Comparison of ENCODE assay signal across 1 cellular context in genomic region chr1:88935522-88936222, GRCh38.
TF ChIP-seq lines count a peak whose summit lies in the region.

No MANE protein-coding gene starts in this region.

TF ChIP-seq in HepG2, 621 proteins besides CTCF, POLR2A, EP300 and RAD21 (continued from another document):
- peak; percentile 31; the same call in 1 of the 2 replicates for TF ChIP-seq ZBTB33 (CRISPR knock-in tag; IDR thresholded peaks at IDR 0.05)
- no peak for TF ChIP-seq MYC (CRISPR knock-in tag; IDR thresholded peaks at IDR 0.05; ENCODE audit: borderline replicate concordance)
- no peak for TF ChIP-seq SOX13 (IDR thresholded peaks at IDR 0.05)
- peak in 1 of 2 experiments; percentile 90; a peak in 2 of 4 replicates for TF ChIP-seq SOX13 (CRISPR knock-in tag; conservative IDR thresholded peaks at IDR 0.05 in 1 of 2, IDR thresholded peaks at IDR 0.05 in 1 of 2)
- no peak for TF ChIP-seq DMTF1 (CRISPR knock-in tag; IDR thresholded peaks at IDR 0.05)
- no peak for TF ChIP-seq NFIB (CRISPR knock-in tag; IDR thresholded peaks at IDR 0.05; ENCODE audit: borderline replicate concordance)
- TF ChIP-seq ZBTB7A (CRISPR knock-in tag; IDR thresholded peaks at IDR 0.05): no peak
- TF ChIP-seq MTA3 (CRISPR knock-in tag; IDR thresholded peaks at IDR 0.05): no peak
- no peak for TF ChIP-seq ZFX (CRISPR knock-in tag; IDR thresholded peaks at IDR 0.05; ENCODE audit: low read depth)
- TF ChIP-seq CENPBD1 (CRISPR knock-in tag; IDR thresholded peaks at IDR 0.05; ENCODE audit: borderline replicate concordance, low read depth): no peak
- TF ChIP-seq CSRNP2 (CRISPR knock-in tag; conservative IDR thresholded peaks at IDR 0.05; ENCODE audit: low read depth): no peak
- no peak for TF ChIP-seq JDP2 (CRISPR knock-in tag; IDR thresholded peaks at IDR 0.05; ENCODE audit: borderline replicate concordance)
- TF ChIP-seq ARID3A (IDR thresholded peaks at IDR 0.05; ENCODE audit: low read depth, low read length): peak; percentile 41; the same call in 1 of the 2 replicates
- TF ChIP-seq ZNF646 (CRISPR knock-in tag; IDR thresholded peaks at IDR 0.05): peak; percentile 47; the same call in 1 of the 2 replicates
- peak; percentile 81 for TF ChIP-seq FOXP4 (CRISPR knock-in tag; IDR thresholded peaks at IDR 0.05)
- no peak for TF ChIP-seq ZMAT5 (CRISPR knock-in tag; IDR thresholded peaks at IDR 0.05; ENCODE audit: borderline replicate concordance, low read depth)
- no peak for TF ChIP-seq ATF1 (CRISPR knock-in tag; IDR thresholded peaks at IDR 0.05)
- no peak for TF ChIP-seq GATA4 (IDR thresholded peaks at IDR 0.05; ENCODE audit: borderline replicate concordance, low read depth)
- no peak for TF ChIP-seq NFYB (CRISPR knock-in tag; IDR thresholded peaks at IDR 0.05)
- no peak for TF ChIP-seq GABPA (IDR thresholded peaks at IDR 0.05; ENCODE audit: low read depth, low read length)
- TF ChIP-seq GABPA (CRISPR knock-in tag; IDR thresholded peaks at IDR 0.05; ENCODE audit: low read depth): peak; percentile 8; the same call in 1 of the 2 replicates
- TF ChIP-seq ETS1 (CRISPR knock-in tag; IDR thresholded peaks at IDR 0.05): no peak
- TF ChIP-seq ZNF660 (CRISPR knock-in tag; IDR thresholded peaks at IDR 0.05; ENCODE audit: borderline replicate concordance, low read depth): no peak
- no peak for TF ChIP-seq FOXC1 (CRISPR knock-in tag; IDR thresholded peaks at IDR 0.05; ENCODE audit: borderline replicate concordance)
- TF ChIP-seq IRF2 (CRISPR knock-in tag; IDR thresholded peaks at IDR 0.05): peak; percentile 60; the same call in 1 of the 2 replicates
- peak; percentile 86 for TF ChIP-seq RARA (CRISPR knock-in tag; IDR thresholded peaks at IDR 0.05)
- TF ChIP-seq ZNF691 (CRISPR knock-in tag; IDR thresholded peaks at IDR 0.05; ENCODE audit: borderline replicate concordance, low read depth): no peak
- no peak for TF ChIP-seq HNRNPL (IDR thresholded peaks at IDR 0.05; ENCODE audit: low read depth, low read length)
- peak; percentile 72 for TF ChIP-seq NR2C2 (CRISPR knock-in tag; IDR thresholded peaks at IDR 0.05; ENCODE audit: borderline replicate concordance)
- no peak for TF ChIP-seq ZNF570 (CRISPR knock-in tag; IDR thresholded peaks at IDR 0.05; ENCODE audit: borderline replicate concordance)
- peak; percentile 74 for TF ChIP-seq HNF4G (IDR thresholded peaks at IDR 0.05; ENCODE audit: borderline replicate concordance, low read depth, low read length)
- peak; percentile 22; the same call in 1 of the 2 replicates for TF ChIP-seq HNF4G (CRISPR knock-in tag; IDR thresholded peaks at IDR 0.05; ENCODE audit: borderline replicate concordance, low read depth)
- TF ChIP-seq HMG20B (CRISPR knock-in tag; conservative IDR thresholded peaks at IDR 0.05): no peak
- no peak for TF ChIP-seq KDM5A (IDR thresholded peaks at IDR 0.05; ENCODE audit: borderline replicate concordance, low read length)
- TF ChIP-seq HCFC1 (IDR thresholded peaks at IDR 0.05; ENCODE audit: low read depth, low read length): no peak
- TF ChIP-seq FOSL2 (CRISPR knock-in tag; IDR thresholded peaks at IDR 0.05): 0 out of 2 replicates have a peak, but pooled peaks have one; percentile 24
- peak; percentile 93 for TF ChIP-seq SIX1 (CRISPR knock-in tag; IDR thresholded peaks at IDR 0.05; ENCODE audit: borderline replicate concordance)
- TF ChIP-seq CBFB (CRISPR knock-in tag; IDR thresholded peaks at IDR 0.05): 0 out of 2 replicates have a peak, but pooled peaks have one; percentile 46
TF ChIP-seq in HepG2: peak in this region for 125.
